Comparison of ENCODE assay signal across 8 cellular contexts in the genomic region with DNA sequence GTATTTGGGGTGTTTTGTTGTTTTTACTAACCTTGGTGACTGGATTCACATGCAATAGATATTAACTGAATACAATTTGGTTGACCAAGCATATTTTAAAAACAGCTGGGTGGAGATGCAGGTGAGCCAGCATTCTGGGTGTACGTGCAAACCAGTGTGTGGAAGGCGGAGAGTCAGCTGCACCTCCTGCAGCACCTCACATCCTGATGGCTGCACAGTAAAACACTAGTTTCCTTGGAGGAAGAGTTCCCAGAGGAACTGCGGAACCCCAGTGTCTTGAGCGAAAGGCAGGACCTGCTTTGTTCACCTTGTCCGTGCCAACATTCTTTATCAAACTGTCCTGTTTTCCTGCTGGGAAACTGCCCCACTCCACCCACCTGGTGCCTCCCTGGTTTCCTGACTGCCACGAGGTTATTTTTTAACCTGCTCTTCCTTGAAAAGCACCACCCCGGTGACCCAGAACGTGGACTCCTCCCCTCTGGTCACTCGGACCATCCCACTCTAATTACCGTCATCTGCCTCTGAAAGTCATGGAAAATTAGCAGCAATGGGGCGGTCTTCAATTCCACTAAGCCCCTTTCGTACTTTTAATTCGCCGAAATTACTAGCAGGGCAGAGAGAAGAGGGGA. TPM values are rescaled to one million over a fixed set of nuclear protein-coding genes. Genes with fewer than 3 reads are reported as not detected.
A peak's percentile ranks its signal among the peaks of the same experiment; 100 is the strongest.
DNase-seq lines count a peak whose midpoint lies in the region; ATAC-seq and TF ChIP-seq lines count a peak whose summit lies in the region.

No MANE protein-coding gene starts in this region.

- peak overlapping the region; percentile 86 to 94 (median 92) for H3K27ac Mint-ChIP-seq in CD4-positive, CD25-positive, alpha-beta regulatory T cell
- H3K27ac Mint-ChIP-seq in mesothelial cell of epicardium = peak overlapping the region; percentile 78

- peak overlapping the region; percentile 35 for H3K4me3 ChIP-seq in CD4-positive, CD25-positive, alpha-beta regulatory T cell (ENCODE audit: low read depth, low read length)
- H3K4me3 ChIP-seq in dorsolateral prefrontal cortex = peak overlapping the region in 57 of 59 donors; percentile 17 to 100 (median 96)

- H3K9me3 Mint-ChIP-seq in CD4-positive, CD25-positive, alpha-beta regulatory T cell = peaks cover 0 to 1% (median 0%) of the 10 kb centered on the region in 7 donors
- H3K9me3 Mint-ChIP-seq in mesothelial cell of epicardium = no peaks in the 10 kb centered on the region

- no peak for TF ChIP-seq CTCF in dorsolateral prefrontal cortex (IDR thresholded peaks at IDR 0.05 in 54 of 56, conservative IDR thresholded peaks at IDR 0.05 in 2 of 56; ENCODE audit: low read depth in 1 of 56, partially characterized antibody in 56 of 56)
- no peak for TF ChIP-seq CTCF in mesothelial cell of epicardium (IDR thresholded peaks at IDR 0.05; ENCODE audit: unreplicated experiment)

- intact Hi-C loops in dorsolateral prefrontal cortex (cut with DNase I) = loop anchor here (5.0 to 10.0 kb wide), 4 partner anchors 37 to 284 kb away; a partner anchor contains a TSS

- no peak for ATAC-seq in CD4-positive, CD25-positive, alpha-beta regulatory T cell (ENCODE audit: low read depth in 2 of 2)
- no peak for ATAC-seq in GM18502 (IDR thresholded peaks at IDR 0.05; ENCODE audit: poor library complexity, unreplicated experiment)
- no peak for ATAC-seq in HG03457 (IDR thresholded peaks at IDR 0.05; ENCODE audit: unreplicated experiment)

- no peaks in the 10 kb centered on the region for H3K36me3 ChIP-seq in CD4-positive, CD25-positive, alpha-beta regulatory T cell (ENCODE audit: control insufficient read depth, insufficient read depth, low read length)

- H3K36me3 Mint-ChIP-seq in CD4-positive, CD25-positive, alpha-beta regulatory T cell = no peaks in the 10 kb centered on the region
- no peaks in the 10 kb centered on the region for H3K36me3 Mint-ChIP-seq in mesothelial cell of epicardium

- H3K9me3 ChIP-seq in CD4-positive, CD25-positive, alpha-beta regulatory T cell (ENCODE audit: control insufficient read depth in 2 of 2, low read length in 2 of 2) = no peaks in the 10 kb centered on the region

- peak in 2 of 3 donors; percentile 40 to 62 for DNase-seq in CD4-positive, CD25-positive, alpha-beta regulatory T cell
- DNase-seq in NCI-H146 (lab: John Stamatoyannopoulos, UW) (peak; percentile 60), dorsolateral prefrontal cortex (peak in 1 of 10 donors; percentile 53), mesothelial cell of epicardium (ENCODE audit: low spot score in 2 of 2, unreplicated experiment in 2 of 2) (no peak), ureter (ENCODE audit: low spot score) (peak; percentile 66), T-helper 9 cell (no peak)

- peak overlapping the region; percentile 79 for H3K27ac ChIP-seq in CD4-positive, CD25-positive, alpha-beta regulatory T cell (ENCODE audit: insufficient read depth, low read length, poor library complexity, severe bottlenecking)
- peak overlapping the region; percentile 73 to 99 (median 96) for H3K27ac ChIP-seq in dorsolateral prefrontal cortex

- peaks cover 20 to 75% (median 67%) of the 10 kb centered on the region in 4 donors for H3K4me1 Mint-ChIP-seq in CD4-positive, CD25-positive, alpha-beta regulatory T cell
- H3K4me1 Mint-ChIP-seq in mesothelial cell of epicardium = peaks cover 42% of the 10 kb centered on the region

- no peaks in the 10 kb centered on the region for H3K27me3 Mint-ChIP-seq in CD4-positive, CD25-positive, alpha-beta regulatory T cell
- no peaks in the 10 kb centered on the region for H3K27me3 Mint-ChIP-seq in mesothelial cell of epicardium (ENCODE audit: low read depth)

- H3K4me1 ChIP-seq in CD4-positive, CD25-positive, alpha-beta regulatory T cell (ENCODE audit: control insufficient read depth, insufficient read depth, low read length, poor library complexity, severe bottlenecking) = peaks cover 74% of the 10 kb centered on the region

- no peaks in the 10 kb centered on the region for H3K27me3 ChIP-seq in CD4-positive, CD25-positive, alpha-beta regulatory T cell (ENCODE audit: control insufficient read depth, insufficient read depth, low read length)
- no peaks in the 10 kb centered on the region for H3K27me3 ChIP-seq in dorsolateral prefrontal cortex

- peak overlapping the region; percentile 55 to 86 (median 80) for H3K4me3 Mint-ChIP-seq in CD4-positive, CD25-positive, alpha-beta regulatory T cell
- peak overlapping the region; percentile 52 for H3K4me3 Mint-ChIP-seq in mesothelial cell of epicardium

RNA-seq across cellular contexts. Expression of a gene that starts 1.0 kb away (rescaled TPM):
- 64.3 TPM for total RNA-seq in CD4-positive, CD25-positive, alpha-beta regulatory T cell
- 10 to 100 TPM; 35.7 to 45.7 (median 41.2) TPM for polyA plus RNA-seq in CD4-positive, CD25-positive, alpha-beta regulatory T cell
- total RNA-seq in dorsolateral prefrontal cortex (100 to 1,000 TPM in 1 of 120 experiments, 10 to 100 TPM in 119; 35.6 to 117 (median 58.9) TPM), mesothelial cell of epicardium (7.5 to 9.9 TPM (median 8.7 TPM) in 3 replicates), ureter (29.4 TPM)

Comparison
In these comparisons a context has a peak if more than half of its experiments do, and no peak if none do; other contexts are left out.
1. DNase-seq: peak in CD4-positive, CD25-positive, alpha-beta regulatory T cell (2 of 3), NCI-H146 (single experiment) and ureter (single experiment); none in mesothelial cell of epicardium (0 of 2) and T-helper 9 cell (single experiment).